In genomic region chr2:187580462-187581124, GRCh38 we compare ENCODE assay signal across 8 cellular contexts. TPM values are rescaled to one million over a fixed set of nuclear protein-coding genes. Genes with fewer than 3 reads are reported as not detected.
DNase-seq lines count a peak whose midpoint lies in the region; ATAC-seq and TF ChIP-seq lines count a peak whose summit lies in the region.
"Had no signal": no experiment of that assay in that cellular context is flagged by ENCODE, and none has a peak within 500 bp of the region (broad histone marks: within the 10 kb centered on the region; RNA-seq: fewer than 3 reads in every experiment).

No MANE protein-coding gene starts in this region.

- TF ChIP-seq EP300 in Ishikawa (IDR thresholded peaks at IDR 0.05; ENCODE audit: borderline replicate concordance), result no peak

- peak; percentile 75 for TF ChIP-seq RAD21 in Ishikawa (IDR thresholded peaks at IDR 0.05; ENCODE audit: low read depth)

- DNase-seq in SHP77 (lab: John Stamatoyannopoulos, UW) (peak; percentile 66 to 70), fibroblast of villous mesenchyme (ENCODE audit: low read depth) (peak; percentile 84), retinal pigment epithelial cell (ENCODE audit: low read depth) (no peak), omental fat pad (ENCODE audit: low spot score) (no peak)
- DNase-seq: activated B cell treated with CpG ODN at 0.5 μM for 24 hours had no signal

- H3K4me3 ChIP-seq in fibroblast of villous mesenchyme (ENCODE audit: low read depth, low read length) (peak overlapping the region; percentile 38), retinal pigment epithelial cell (ENCODE audit: low read length) (no peak overlapping the region)

- TF ChIP-seq CTCF in fibroblast of villous mesenchyme (IDR thresholded peaks at IDR 0.05; ENCODE audit: insufficient read depth, low read depth, low read length) (peak; percentile 21), retinal pigment epithelial cell (conservative IDR thresholded peaks at IDR 0.05; ENCODE audit: low read depth, low read length) (peak; percentile 37), omental fat pad (IDR thresholded peaks at IDR 0.05) (no peak)

- ATAC-seq in GM18498 (IDR thresholded peaks at IDR 0.05; ENCODE audit: unreplicated experiment) (peak; percentile 57), HG03139 (IDR thresholded peaks at IDR 0.05; ENCODE audit: unreplicated experiment) (no peak), omental fat pad (ENCODE audit: low FRiP score) (no peak)

TF ChIP-seq in Ishikawa, 13 proteins besides CTCF, POLR2A, EP300 and RAD21:
- TF ChIP-seq, protein P1, sequence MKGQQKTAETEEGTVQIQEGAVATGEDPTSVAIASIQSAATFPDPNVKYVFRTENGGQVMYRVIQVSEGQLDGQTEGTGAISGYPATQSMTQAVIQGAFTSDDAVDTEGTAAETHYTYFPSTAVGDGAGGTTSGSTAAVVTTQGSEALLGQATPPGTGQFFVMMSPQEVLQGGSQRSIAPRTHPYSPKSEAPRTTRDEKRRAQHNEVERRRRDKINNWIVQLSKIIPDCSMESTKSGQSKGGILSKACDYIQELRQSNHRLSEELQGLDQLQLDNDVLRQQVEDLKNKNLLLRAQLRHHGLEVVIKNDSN (IDR thresholded peaks at IDR 0.05), result no peak
- TF ChIP-seq FOXM1 (IDR thresholded peaks at IDR 0.05; ENCODE audit: borderline replicate concordance, low read depth), result no peak
- no peak for TF ChIP-seq NFIC (IDR thresholded peaks at IDR 0.05)
- no peak for TF ChIP-seq ZBTB7A (IDR thresholded peaks at IDR 0.05; ENCODE audit: low read depth)
- no peak for TF ChIP-seq CEBPB (IDR thresholded peaks at IDR 0.05)
- no peak for TF ChIP-seq TCF12 (IDR thresholded peaks at IDR 0.05; ENCODE audit: low read depth)
- TF ChIP-seq TEAD4 (IDR thresholded peaks at IDR 0.05), result no peak
- TF ChIP-seq YY1 (IDR thresholded peaks at IDR 0.05; ENCODE audit: low read depth), result no peak
- TF ChIP-seq TAF1 (IDR thresholded peaks at IDR 0.05; ENCODE audit: low read depth), result no peak
- TF ChIP-seq, protein P2, sequence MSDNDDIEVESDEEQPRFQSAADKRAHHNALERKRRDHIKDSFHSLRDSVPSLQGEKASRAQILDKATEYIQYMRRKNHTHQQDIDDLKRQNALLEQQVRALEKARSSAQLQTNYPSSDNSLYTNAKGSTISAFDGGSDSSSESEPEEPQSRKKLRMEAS (IDR thresholded peaks at IDR 0.05), result no peak
- TF ChIP-seq EGR1 (IDR thresholded peaks at IDR 0.05), result no peak
- TF ChIP-seq CREB1 (IDR thresholded peaks at IDR 0.05; ENCODE audit: low read depth), result no peak
- TF ChIP-seq, protein P3, sequence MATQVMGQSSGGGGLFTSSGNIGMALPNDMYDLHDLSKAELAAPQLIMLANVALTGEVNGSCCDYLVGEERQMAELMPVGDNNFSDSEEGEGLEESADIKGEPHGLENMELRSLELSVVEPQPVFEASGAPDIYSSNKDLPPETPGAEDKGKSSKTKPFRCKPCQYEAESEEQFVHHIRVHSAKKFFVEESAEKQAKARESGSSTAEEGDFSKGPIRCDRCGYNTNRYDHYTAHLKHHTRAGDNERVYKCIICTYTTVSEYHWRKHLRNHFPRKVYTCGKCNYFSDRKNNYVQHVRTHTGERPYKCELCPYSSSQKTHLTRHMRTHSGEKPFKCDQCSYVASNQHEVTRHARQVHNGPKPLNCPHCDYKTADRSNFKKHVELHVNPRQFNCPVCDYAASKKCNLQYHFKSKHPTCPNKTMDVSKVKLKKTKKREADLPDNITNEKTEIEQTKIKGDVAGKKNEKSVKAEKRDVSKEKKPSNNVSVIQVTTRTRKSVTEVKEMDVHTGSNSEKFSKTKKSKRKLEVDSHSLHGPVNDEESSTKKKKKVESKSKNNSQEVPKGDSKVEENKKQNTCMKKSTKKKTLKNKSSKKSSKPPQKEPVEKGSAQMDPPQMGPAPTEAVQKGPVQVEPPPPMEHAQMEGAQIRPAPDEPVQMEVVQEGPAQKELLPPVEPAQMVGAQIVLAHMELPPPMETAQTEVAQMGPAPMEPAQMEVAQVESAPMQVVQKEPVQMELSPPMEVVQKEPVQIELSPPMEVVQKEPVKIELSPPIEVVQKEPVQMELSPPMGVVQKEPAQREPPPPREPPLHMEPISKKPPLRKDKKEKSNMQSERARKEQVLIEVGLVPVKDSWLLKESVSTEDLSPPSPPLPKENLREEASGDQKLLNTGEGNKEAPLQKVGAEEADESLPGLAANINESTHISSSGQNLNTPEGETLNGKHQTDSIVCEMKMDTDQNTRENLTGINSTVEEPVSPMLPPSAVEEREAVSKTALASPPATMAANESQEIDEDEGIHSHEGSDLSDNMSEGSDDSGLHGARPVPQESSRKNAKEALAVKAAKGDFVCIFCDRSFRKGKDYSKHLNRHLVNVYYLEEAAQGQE (IDR thresholded peaks at IDR 0.05; ENCODE audit: low read depth), result no peak

RNA-seq across cellular contexts. Expression of gene TFPI, which starts 26.4 kb away (rescaled TPM):
- total RNA-seq in fibroblast of villous mesenchyme (110 and 126 TPM in 2 replicates), omental fat pad (100 to 1,000 TPM in 1 of 4 donors, 10 to 100 TPM in 3; 73.6 to 223 (median 83.3) TPM)
- total RNA-seq: activated B cell treated with CpG ODN at 0.5 μM for 24 hours had no signal

Comparison
In these comparisons a context has a peak if more than half of its experiments do, and no peak if none do; other contexts are left out.
1. DNase-seq: peak in SHP77 (2 of 2) and fibroblast of villous mesenchyme (single experiment); none in retinal pigment epithelial cell (single experiment) and omental fat pad (single experiment).
2. CTCF ChIP-seq: peak in fibroblast of villous mesenchyme (single experiment) and retinal pigment epithelial cell (single experiment); none in omental fat pad (0 of 3).